In the genomic region with DNA sequence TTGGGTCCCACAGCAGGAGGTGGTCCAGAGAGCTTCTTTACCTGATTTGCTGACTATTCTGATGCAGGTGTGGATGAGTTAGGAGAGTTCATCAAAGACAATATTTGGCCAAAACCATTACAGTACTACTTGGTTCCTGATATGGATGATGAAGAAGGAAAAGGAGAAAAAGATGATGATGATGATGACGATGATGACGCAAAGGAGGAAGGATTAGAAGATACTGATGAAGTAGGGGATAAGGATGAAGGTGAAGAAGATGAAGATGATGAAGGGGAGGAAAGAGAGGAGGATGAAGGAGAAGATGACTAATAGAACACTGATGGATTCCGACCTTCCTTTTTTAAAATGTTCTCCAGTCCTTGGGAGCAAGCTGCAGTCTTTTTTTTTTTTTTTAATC, we compare ENCODE assay signal across 10 cellular contexts.
"Had no signal": no experiment of that assay in that cellular context is flagged by ENCODE, and none has a peak within 500 bp of the region (broad histone marks: within the 10 kb centered on the region; RNA-seq: fewer than 3 reads in every experiment).

No MANE protein-coding gene starts in this region.

- H3K4me2 ChIP-seq: GM23338 had no signal

- H3K9me3 ChIP-seq: HAP-1 had no signal

- H3K27ac ChIP-seq: GM23248 had no signal

- H3K9me3 Mint-ChIP-seq: GM23338, HFFc6 had no signal

- H3K4me1 Mint-ChIP-seq: GM23338, H9 had no signal

- H3K36me3 ChIP-seq: HAP-1 had no signal

- DNase-seq: GM23248, GOT3, H7, H9, HCEC 1CT, HFFc6 had no signal

- H3K27ac Mint-ChIP-seq: GM23338, H9, HFFc6 had no signal

- H2AFZ ChIP-seq: GM23248, GM23338 had no signal

- H3K9ac ChIP-seq: GM23248 had no signal

- ATAC-seq: GM23338, HCT116 had no signal

- H3K4me1 ChIP-seq: HAP-1 had no signal

- FAIRE-seq: H1 had no signal

- H3K4me3 ChIP-seq: GM23248, GM23338, HAP-1 had no signal

- H3K4me3 Mint-ChIP-seq: GM23338, H9, HFFc6 had no signal
